In genomic region chr11:61682093-61682732, GRCh38 we compare ENCODE assay signal across 1 cellular context.
TF ChIP-seq lines count a peak whose summit lies in the region.

No MANE protein-coding gene starts in this region.

TF ChIP-seq in HepG2, 621 proteins besides CTCF, POLR2A, EP300 and RAD21 (continued from another document and continues in another):
- TF ChIP-seq RBFOX2 (IDR thresholded peaks at IDR 0.05; ENCODE audit: low read depth, low read length), result no peak
- TF ChIP-seq ZBTB7B (CRISPR knock-in tag; IDR thresholded peaks at IDR 0.05), result peak; percentile 94
- TF ChIP-seq ISL2 (CRISPR knock-in tag; IDR thresholded peaks at IDR 0.05), result peak; percentile 68; the same call in 1 of the 2 replicates
- peak; percentile 52; the same call in 1 of the 2 replicates for TF ChIP-seq ZNF451 (CRISPR knock-in tag; IDR thresholded peaks at IDR 0.05)
- TF ChIP-seq MED8 (CRISPR knock-in tag; IDR thresholded peaks at IDR 0.05; ENCODE audit: insufficient replicate concordance), result no peak
- TF ChIP-seq ZNF274 (CRISPR knock-in tag; IDR thresholded peaks at IDR 0.05), result peak; percentile 71; the same call in 1 of the 2 replicates
- TF ChIP-seq ZNF331 (CRISPR knock-in tag; IDR thresholded peaks at IDR 0.05), result peak; percentile 84
- no peak for TF ChIP-seq GPN1 (CRISPR knock-in tag; IDR thresholded peaks at IDR 0.05; ENCODE audit: borderline replicate concordance)
- no peak for TF ChIP-seq KDM5B (CRISPR knock-in tag; IDR thresholded peaks at IDR 0.05; ENCODE audit: borderline replicate concordance)
- peak; percentile 25; the same call in 1 of the 2 replicates for TF ChIP-seq ZNF777 (CRISPR knock-in tag; IDR thresholded peaks at IDR 0.05)
- no peak for TF ChIP-seq ZNF678 (CRISPR knock-in tag; IDR thresholded peaks at IDR 0.05)
- TF ChIP-seq DNMT3B (CRISPR knock-in tag; conservative IDR thresholded peaks at IDR 0.05), result 0 out of 2 replicates have a peak, but pooled peaks have one; percentile 39
- peak; percentile 63; the same call in 1 of the 2 replicates for TF ChIP-seq CREBL2 (CRISPR knock-in tag; IDR thresholded peaks at IDR 0.05; ENCODE audit: borderline replicate concordance)
- TF ChIP-seq, protein P1, sequence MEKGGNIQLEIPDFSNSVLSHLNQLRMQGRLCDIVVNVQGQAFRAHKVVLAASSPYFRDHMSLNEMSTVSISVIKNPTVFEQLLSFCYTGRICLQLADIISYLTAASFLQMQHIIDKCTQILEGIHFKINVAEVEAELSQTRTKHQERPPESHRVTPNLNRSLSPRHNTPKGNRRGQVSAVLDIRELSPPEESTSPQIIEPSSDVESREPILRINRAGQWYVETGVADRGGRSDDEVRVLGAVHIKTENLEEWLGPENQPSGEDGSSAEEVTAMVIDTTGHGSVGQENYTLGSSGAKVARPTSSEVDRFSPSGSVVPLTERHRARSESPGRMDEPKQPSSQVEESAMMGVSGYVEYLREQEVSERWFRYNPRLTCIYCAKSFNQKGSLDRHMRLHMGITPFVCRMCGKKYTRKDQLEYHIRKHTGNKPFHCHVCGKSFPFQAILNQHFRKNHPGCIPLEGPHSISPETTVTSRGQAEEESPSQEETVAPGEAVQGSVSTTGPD (CRISPR knock-in tag; IDR thresholded peaks at IDR 0.05), result peak; percentile 62; the same call in 1 of the 2 replicates
- TF ChIP-seq ZNF34 (CRISPR knock-in tag; IDR thresholded peaks at IDR 0.05; ENCODE audit: borderline replicate concordance), result no peak
- TF ChIP-seq NCOA2 (CRISPR knock-in tag; IDR thresholded peaks at IDR 0.05), result peak; percentile 79
- no peak for TF ChIP-seq ZNF253 (CRISPR knock-in tag; IDR thresholded peaks at IDR 0.05; ENCODE audit: borderline replicate concordance)
- no peak for TF ChIP-seq CC2D1A (CRISPR knock-in tag; IDR thresholded peaks at IDR 0.05)
- no peak for TF ChIP-seq SOX6 (IDR thresholded peaks at IDR 0.05)
- TF ChIP-seq SOX6 (CRISPR knock-in tag; IDR thresholded peaks at IDR 0.05), result peak; percentile 88
- TF ChIP-seq SAFB2 (CRISPR knock-in tag; IDR thresholded peaks at IDR 0.05; ENCODE audit: borderline replicate concordance, low read depth), result no peak
- TF ChIP-seq NPAS2 (CRISPR knock-in tag; IDR thresholded peaks at IDR 0.05; ENCODE audit: borderline replicate concordance), result no peak
- peak; percentile 86; the same call in 1 of the 2 replicates for TF ChIP-seq ZNF547 (CRISPR knock-in tag; IDR thresholded peaks at IDR 0.05)
- TF ChIP-seq ZNF333 (CRISPR knock-in tag; IDR thresholded peaks at IDR 0.05; ENCODE audit: borderline replicate concordance), result no peak
- peak; percentile 54; the same call in 1 of the 2 replicates for TF ChIP-seq MYNN (CRISPR knock-in tag; IDR thresholded peaks at IDR 0.05; ENCODE audit: low read depth)
- TF ChIP-seq ZC3H13 (CRISPR knock-in tag; IDR thresholded peaks at IDR 0.05), result peak; percentile 73
- TF ChIP-seq ZNF263 (CRISPR knock-in tag; IDR thresholded peaks at IDR 0.05), result peak; percentile 77
- no peak for TF ChIP-seq THAP8 (CRISPR knock-in tag; IDR thresholded peaks at IDR 0.05; ENCODE audit: borderline replicate concordance)
- peak; percentile 77; the same call in 1 of the 2 replicates for TF ChIP-seq ZNF230 (CRISPR knock-in tag; IDR thresholded peaks at IDR 0.05)
- peak; percentile 85 for TF ChIP-seq ERF (CRISPR knock-in tag; IDR thresholded peaks at IDR 0.05)
- TF ChIP-seq ELF1 (CRISPR knock-in tag; IDR thresholded peaks at IDR 0.05), result peak; percentile 65
- TF ChIP-seq KMT2A (CRISPR knock-in tag; IDR thresholded peaks at IDR 0.05), result peak; percentile 22; the same call in 1 of the 2 replicates
- peak; percentile 32 for TF ChIP-seq RBM22 (optimal IDR thresholded peaks at IDR 0.05; ENCODE audit: low read length)
- peak; percentile 64; the same call in 1 of the 2 replicates for TF ChIP-seq AHR (CRISPR knock-in tag; IDR thresholded peaks at IDR 0.05)
- TF ChIP-seq, protein P2, sequence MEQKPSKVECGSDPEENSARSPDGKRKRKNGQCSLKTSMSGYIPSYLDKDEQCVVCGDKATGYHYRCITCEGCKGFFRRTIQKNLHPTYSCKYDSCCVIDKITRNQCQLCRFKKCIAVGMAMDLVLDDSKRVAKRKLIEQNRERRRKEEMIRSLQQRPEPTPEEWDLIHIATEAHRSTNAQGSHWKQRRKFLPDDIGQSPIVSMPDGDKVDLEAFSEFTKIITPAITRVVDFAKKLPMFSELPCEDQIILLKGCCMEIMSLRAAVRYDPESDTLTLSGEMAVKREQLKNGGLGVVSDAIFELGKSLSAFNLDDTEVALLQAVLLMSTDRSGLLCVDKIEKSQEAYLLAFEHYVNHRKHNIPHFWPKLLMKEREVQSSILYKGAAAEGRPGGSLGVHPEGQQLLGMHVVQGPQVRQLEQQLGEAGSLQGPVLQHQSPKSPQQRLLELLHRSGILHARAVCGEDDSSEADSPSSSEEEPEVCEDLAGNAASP (CRISPR knock-in tag; IDR thresholded peaks at IDR 0.05; ENCODE audit: borderline replicate concordance), result peak; percentile 74
- TF ChIP-seq ZNF496 (CRISPR knock-in tag; IDR thresholded peaks at IDR 0.05; ENCODE audit: insufficient replicate concordance), result no peak
- TF ChIP-seq ZNF510 (CRISPR knock-in tag; IDR thresholded peaks at IDR 0.05; ENCODE audit: low read depth), result peak; percentile 87; the same call in 1 of the 2 replicates
- no peak for TF ChIP-seq ZSCAN25 (CRISPR knock-in tag; IDR thresholded peaks at IDR 0.05)
- TF ChIP-seq, protein P3, sequence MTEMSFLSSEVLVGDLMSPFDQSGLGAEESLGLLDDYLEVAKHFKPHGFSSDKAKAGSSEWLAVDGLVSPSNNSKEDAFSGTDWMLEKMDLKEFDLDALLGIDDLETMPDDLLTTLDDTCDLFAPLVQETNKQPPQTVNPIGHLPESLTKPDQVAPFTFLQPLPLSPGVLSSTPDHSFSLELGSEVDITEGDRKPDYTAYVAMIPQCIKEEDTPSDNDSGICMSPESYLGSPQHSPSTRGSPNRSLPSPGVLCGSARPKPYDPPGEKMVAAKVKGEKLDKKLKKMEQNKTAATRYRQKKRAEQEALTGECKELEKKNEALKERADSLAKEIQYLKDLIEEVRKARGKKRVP (CRISPR knock-in tag; IDR thresholded peaks at IDR 0.05), result peak in 1 of 2 experiments; percentile 85; a peak in 2 of 4 replicates
- TF ChIP-seq ZNF414 (CRISPR knock-in tag; IDR thresholded peaks at IDR 0.05), result 0 out of 2 replicates have a peak, but pooled peaks have one; percentile 22
- peak; percentile 94 for TF ChIP-seq ARID2 (CRISPR knock-in tag; IDR thresholded peaks at IDR 0.05; ENCODE audit: borderline replicate concordance)
- TF ChIP-seq, protein P4, sequence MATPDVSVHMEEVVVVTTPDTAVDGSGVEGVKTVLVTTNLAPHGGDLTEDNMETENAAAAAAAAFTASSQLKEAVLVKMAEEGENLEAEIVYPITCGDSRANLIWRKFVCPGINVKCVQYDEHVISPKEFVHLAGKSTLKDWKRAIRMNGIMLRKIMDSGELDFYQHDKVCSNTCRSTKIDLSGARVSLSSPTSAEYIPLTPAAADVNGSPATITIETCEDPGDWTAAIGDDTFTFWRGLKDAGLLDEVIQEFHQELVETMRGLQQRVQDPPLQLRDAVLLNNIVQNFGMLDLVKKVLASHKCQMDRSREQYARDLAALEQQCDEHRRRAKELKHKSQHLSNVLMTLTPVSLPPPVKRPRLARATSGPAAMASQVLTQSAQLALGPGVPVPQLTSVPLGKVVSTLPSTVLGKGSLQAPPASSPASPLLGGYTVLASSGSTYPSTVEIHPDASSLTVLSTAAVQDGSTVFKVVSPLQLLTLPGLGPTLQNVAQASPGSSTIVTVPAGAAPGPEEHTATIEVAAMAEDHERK (CRISPR knock-in tag; IDR thresholded peaks at IDR 0.05; ENCODE audit: low read depth), result no peak
- no peak for TF ChIP-seq CBX2 (IDR thresholded peaks at IDR 0.05; ENCODE audit: low read depth, low read length)
- TF ChIP-seq CBX2 (CRISPR knock-in tag; IDR thresholded peaks at IDR 0.05; ENCODE audit: low read depth), result no peak
- peak; percentile 86 for TF ChIP-seq FOXC1 (CRISPR knock-in tag; IDR thresholded peaks at IDR 0.05; ENCODE audit: borderline replicate concordance)
- no peak for TF ChIP-seq ZNF790 (CRISPR knock-in tag; IDR thresholded peaks at IDR 0.05; ENCODE audit: borderline replicate concordance)
- peak; percentile 73; the same call in 1 of the 2 replicates for TF ChIP-seq ZNF335 (CRISPR knock-in tag; IDR thresholded peaks at IDR 0.05)
- TF ChIP-seq EZH2 (conservative IDR thresholded peaks at IDR 0.05; ENCODE audit: low read depth, low read length), result no peak
- TF ChIP-seq ZNF501 (CRISPR knock-in tag; IDR thresholded peaks at IDR 0.05), result peak; percentile 88
- TF ChIP-seq PLRG1 (conservative IDR thresholded peaks at IDR 0.05), result no peak
- peak; percentile 93 for TF ChIP-seq JUNB (CRISPR knock-in tag; IDR thresholded peaks at IDR 0.05; ENCODE audit: borderline replicate concordance)
- TF ChIP-seq ZFYVE20 (CRISPR knock-in tag; IDR thresholded peaks at IDR 0.05; ENCODE audit: borderline replicate concordance, low read depth), result no peak
- peak; percentile 25; the same call in 1 of the 2 replicates for TF ChIP-seq ZSCAN21 (CRISPR knock-in tag; IDR thresholded peaks at IDR 0.05; ENCODE audit: borderline replicate concordance)
- TF ChIP-seq RFX5 (IDR thresholded peaks at IDR 0.05; ENCODE audit: low read depth, low read length), result no peak
- peak; percentile 29; the same call in 1 of the 2 replicates for TF ChIP-seq MTA1 (CRISPR knock-in tag; IDR thresholded peaks at IDR 0.05; ENCODE audit: borderline replicate concordance)
- TF ChIP-seq HNRNPH1 (optimal IDR thresholded peaks at IDR 0.05; ENCODE audit: low read depth, low read length), result no peak
- TF ChIP-seq CCDC6 (CRISPR knock-in tag; IDR thresholded peaks at IDR 0.05), result peak; percentile 62; the same call in 1 of the 2 replicates
- TF ChIP-seq ZFP1 (CRISPR knock-in tag; IDR thresholded peaks at IDR 0.05), result 0 out of 2 replicates have a peak, but pooled peaks have one; percentile 73
- no peak for TF ChIP-seq ZNF816 (CRISPR knock-in tag; IDR thresholded peaks at IDR 0.05; ENCODE audit: borderline replicate concordance)
- TF ChIP-seq MATR3 (CRISPR knock-in tag; IDR thresholded peaks at IDR 0.05), result no peak
- TF ChIP-seq RAD51 (IDR thresholded peaks at IDR 0.05; ENCODE audit: borderline replicate concordance), result peak; percentile 65
- TF ChIP-seq ZNF615 (CRISPR knock-in tag; IDR thresholded peaks at IDR 0.05; ENCODE audit: borderline replicate concordance), result no peak
- TF ChIP-seq, protein P5, sequence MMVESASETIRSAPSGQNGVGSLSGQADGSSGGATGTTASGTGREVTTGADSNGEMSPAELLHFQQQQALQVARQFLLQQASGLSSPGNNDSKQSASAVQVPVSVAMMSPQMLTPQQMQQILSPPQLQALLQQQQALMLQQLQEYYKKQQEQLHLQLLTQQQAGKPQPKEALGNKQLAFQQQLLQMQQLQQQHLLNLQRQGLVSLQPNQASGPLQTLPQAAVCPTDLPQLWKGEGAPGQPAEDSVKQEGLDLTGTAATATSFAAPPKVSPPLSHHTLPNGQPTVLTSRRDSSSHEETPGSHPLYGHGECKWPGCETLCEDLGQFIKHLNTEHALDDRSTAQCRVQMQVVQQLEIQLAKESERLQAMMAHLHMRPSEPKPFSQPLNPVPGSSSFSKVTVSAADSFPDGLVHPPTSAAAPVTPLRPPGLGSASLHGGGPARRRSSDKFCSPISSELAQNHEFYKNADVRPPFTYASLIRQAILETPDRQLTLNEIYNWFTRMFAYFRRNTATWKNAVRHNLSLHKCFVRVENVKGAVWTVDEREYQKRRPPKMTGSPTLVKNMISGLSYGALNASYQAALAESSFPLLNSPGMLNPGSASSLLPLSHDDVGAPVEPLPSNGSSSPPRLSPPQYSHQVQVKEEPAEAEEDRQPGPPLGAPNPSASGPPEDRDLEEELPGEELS (CRISPR knock-in tag; IDR thresholded peaks at IDR 0.05), result peak; percentile 87
- peak; percentile 95 for TF ChIP-seq FOXA3 (CRISPR knock-in tag; IDR thresholded peaks at IDR 0.05)
- TF ChIP-seq NFE2L2 (IDR thresholded peaks at IDR 0.05; ENCODE audit: low read length), result peak; percentile 66
- peak; percentile 88 for TF ChIP-seq ZSCAN31 (CRISPR knock-in tag; IDR thresholded peaks at IDR 0.05; ENCODE audit: low read depth)
- peak; percentile 80; the same call in 1 of the 2 replicates for TF ChIP-seq ZNF614 (CRISPR knock-in tag; IDR thresholded peaks at IDR 0.05; ENCODE audit: borderline replicate concordance)
- TF ChIP-seq ZNF354B (CRISPR knock-in tag; IDR thresholded peaks at IDR 0.05), result no peak
- no peak for TF ChIP-seq NBN (conservative IDR thresholded peaks at IDR 0.05)
- TF ChIP-seq, protein P6, sequence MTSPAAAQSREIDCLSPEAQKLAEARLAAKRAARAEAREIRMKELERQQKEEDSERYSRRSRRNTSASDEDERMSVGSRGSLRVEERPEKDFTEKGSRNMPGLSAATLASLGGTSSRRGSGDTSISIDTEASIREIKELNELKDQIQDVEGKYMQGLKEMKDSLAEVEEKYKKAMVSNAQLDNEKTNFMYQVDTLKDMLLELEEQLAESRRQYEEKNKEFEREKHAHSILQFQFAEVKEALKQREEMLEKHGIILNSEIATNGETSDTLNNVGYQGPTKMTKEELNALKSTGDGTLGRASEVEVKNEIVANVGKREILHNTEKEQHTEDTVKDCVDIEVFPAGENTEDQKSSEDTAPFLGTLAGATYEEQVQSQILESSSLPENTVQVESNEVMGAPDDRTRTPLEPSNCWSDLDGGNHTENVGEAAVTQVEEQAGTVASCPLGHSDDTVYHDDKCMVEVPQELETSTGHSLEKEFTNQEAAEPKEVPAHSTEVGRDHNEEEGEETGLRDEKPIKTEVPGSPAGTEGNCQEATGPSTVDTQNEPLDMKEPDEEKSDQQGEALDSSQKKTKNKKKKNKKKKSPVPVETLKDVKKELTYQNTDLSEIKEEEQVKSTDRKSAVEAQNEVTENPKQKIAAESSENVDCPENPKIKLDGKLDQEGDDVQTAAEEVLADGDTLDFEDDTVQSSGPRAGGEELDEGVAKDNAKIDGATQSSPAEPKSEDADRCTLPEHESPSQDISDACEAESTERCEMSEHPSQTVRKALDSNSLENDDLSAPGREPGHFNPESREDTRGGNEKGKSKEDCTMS (CRISPR knock-in tag; conservative IDR thresholded peaks at IDR 0.05), result no peak
- 0 out of 2 replicates have a peak, but pooled peaks have one; percentile 23 for TF ChIP-seq ZNF296 (CRISPR knock-in tag; conservative IDR thresholded peaks at IDR 0.05)
